In genomic region chr3:138775254-138775595, GRCh38 we compare ENCODE assay signal across 1 cellular context.
TF ChIP-seq lines count a peak whose summit lies in the region.

No MANE protein-coding gene starts in this region.

TF ChIP-seq in GM23338, 12 proteins besides CTCF, POLR2A, EP300 and RAD21 (continued from another document):
- TF ChIP-seq ZNF462 (CRISPR knock-in tag; IDR thresholded peaks at IDR 0.05) (no peak), REST (IDR thresholded peaks at IDR 0.05; ENCODE audit: unreplicated experiment) (no peak), ETS1 (IDR thresholded peaks at IDR 0.05) (no peak), STAT1 (IDR thresholded peaks at IDR 0.05; ENCODE audit: unreplicated experiment) (no peak), EZH2phosphoT487 (IDR thresholded peaks at IDR 0.05; ENCODE audit: unreplicated experiment) (no peak), CREB1 (CRISPR knock-in tag; IDR thresholded peaks at IDR 0.05; ENCODE audit: low read depth) (no peak)
